Comparison of ENCODE assay signal across 1 cellular context in genomic region chr7:6724351-6724750, GRCh38. TPM values are rescaled to one million over a fixed set of nuclear protein-coding genes. Genes with fewer than 3 reads are reported as not detected.
"Had no signal": no experiment of that assay in that cellular context is flagged by ENCODE, and none has a peak within 500 bp of the region (broad histone marks: within the 10 kb centered on the region; RNA-seq: fewer than 3 reads in every experiment).

No MANE protein-coding gene starts in this region.

RNA-seq across cellular contexts. Expression of gene RSPH10B2, which starts 29.6 kb away (rescaled TPM):
- total RNA-seq: IMR-90 had no signal
- polyA plus RNA-seq: IMR-90 had no signal
